In the genomic region with DNA sequence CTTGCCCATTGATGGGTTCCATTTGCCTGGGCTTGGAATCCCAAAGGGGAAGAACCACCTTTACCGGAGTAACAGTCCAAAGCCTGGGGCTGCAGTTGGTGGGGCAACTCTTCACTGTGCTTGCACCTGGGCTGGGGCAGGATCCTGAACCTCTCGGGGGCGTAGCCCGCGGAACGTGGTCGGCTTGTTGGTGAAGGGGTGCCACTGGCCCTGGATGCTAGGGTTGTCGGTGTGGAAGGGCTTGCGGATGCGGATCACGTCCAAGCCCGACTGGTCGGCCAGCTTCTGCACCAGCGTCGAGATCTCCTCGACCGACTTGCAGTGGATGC, we compare ENCODE assay signal across 8 cellular contexts. TPM values are rescaled to one million over a fixed set of nuclear protein-coding genes. Genes with fewer than 3 reads are reported as not detected.
DNase-seq lines count a peak whose midpoint lies in the region; ATAC-seq, FAIRE-seq and TF ChIP-seq lines count a peak whose summit lies in the region.

No MANE protein-coding gene starts in this region.

- H2AFZ ChIP-seq in OCI-LY3 (ENCODE audit: low read depth, low read length) (no peak overlapping the region), endothelial cell of umbilical vein (ENCODE audit: low read depth, low read length) (peak overlapping the region; percentile 95), neuronal stem cell (ENCODE audit: low read length) (peak overlapping the region; percentile 98)

- no peak overlapping the region for H3K4ac ChIP-seq in neuronal stem cell (ENCODE audit: low read length)

- H3K9ac ChIP-seq in OCI-LY3 (ENCODE audit: low read length), result peak overlapping the region; percentile 76
- peak overlapping the region; percentile 53 for H3K9ac ChIP-seq in endothelial cell of umbilical vein (replicated peaks; ENCODE audit: extremely low read depth, insufficient read depth, low read length)
- peak overlapping the region; percentile 98 for H3K9ac ChIP-seq in neuronal stem cell (ENCODE audit: low read depth, low read length, poor library complexity)

- WGBS in neuronal stem cell (ENCODE audit: extremely low coverage in 2 of 2, insufficient read length in 2 of 2, insufficient replicate concordance in 1 of 2), 2 donors, result no CpG with 5 or more reads among the region's 17 CpGs

- no peaks in the 10 kb centered on the region for H3K9me1 ChIP-seq in endothelial cell of umbilical vein (replicated peaks; ENCODE audit: control insufficient read depth, extremely low read depth, insufficient read depth, low read length)

- peaks cover 14% of the 10 kb centered on the region for H3K36me3 ChIP-seq in CD8-positive, alpha-beta T cell (ENCODE audit: insufficient read depth, low read length)
- H3K36me3 ChIP-seq in OCI-LY3 (replicated peaks; ENCODE audit: low read depth, low read length) (peaks cover 19% of the 10 kb centered on the region), endothelial cell of umbilical vein (ENCODE audit: control insufficient read depth in 2 of 2, extremely low read depth in 1 of 2, insufficient read depth in 2 of 2, low read length in 2 of 2) (peaks cover 0 to 17% of the 10 kb centered on the region in 2 experiments), neuronal stem cell (replicated peaks in 1 of 2; ENCODE audit: control insufficient read depth in 2 of 2, insufficient read depth in 2 of 2, low read length in 2 of 2) (peaks cover 36 to 74% of the 10 kb centered on the region in 2 donors)

- H3K4me2 ChIP-seq in OCI-LY3 (ENCODE audit: low read length), result peak overlapping the region; percentile 96
- H3K4me2 ChIP-seq in endothelial cell of umbilical vein (ENCODE audit: insufficient read depth, low read length), result peak overlapping the region; percentile 33
- H3K4me2 ChIP-seq in neuronal stem cell (ENCODE audit: insufficient read depth, low read length, poor library complexity, severe bottlenecking), result peak overlapping the region; percentile 82

- DNase-seq in CD8-positive, alpha-beta T cell, result no peak
- DNase-seq in endothelial cell of umbilical vein (ENCODE audit: low read depth, low spot score) (no peak), neuronal stem cell (ENCODE audit: low spot score) (no peak), T1000 (lab: John Stamatoyannopoulos, UW) (no peak), hepatic stellate cell (ENCODE audit: low spot score) (no peak), ACHN (no peak)

- H3K23ac ChIP-seq in neuronal stem cell (ENCODE audit: low read depth, low read length, poor library complexity), result peak overlapping the region; percentile 97

- peaks cover 46% of the 10 kb centered on the region for H3K4me1 Mint-ChIP-seq in CD8-positive, alpha-beta T cell (ENCODE audit: low read depth)

- no peak for ATAC-seq in CD8-positive, alpha-beta T cell
- no peak for ATAC-seq in HG02571 (IDR thresholded peaks at IDR 0.05; ENCODE audit: unreplicated experiment)

- POLR2A ChIA-PET in CD8-positive, alpha-beta T cell (lab: Charles Lee), result interaction anchor here (4.3 kb wide), 1 partner anchor 10 kb away, joined by 29 read pairs; no protein-coding TSS in a partner anchor
- POLR2A ChIA-PET in endothelial cell of umbilical vein (lab: Charles Lee), result no interaction called here

- peak overlapping the region; percentile 51 for H3K27ac ChIP-seq in CD8-positive, alpha-beta T cell (ENCODE audit: low read depth, low read length)
- H3K27ac ChIP-seq in OCI-LY3 (ENCODE audit: low read length) (no peak overlapping the region), endothelial cell of umbilical vein (ENCODE audit: insufficient read depth, low read depth, low read length) (no peak overlapping the region), neuronal stem cell (replicated peaks; ENCODE audit: low read length) (no peak overlapping the region)

- no peak for FAIRE-seq in endothelial cell of umbilical vein (lab: Jason Lieb, UNC)

- no peaks in the 10 kb centered on the region for H3K9me3 Mint-ChIP-seq in CD8-positive, alpha-beta T cell

- dilution Hi-C loops in endothelial cell of umbilical vein (cut with MboI; ENCODE audit: extremely low pct_ligation_motif_present, low sequenced_read_pairs), result no loop called here

- H4K20me1 ChIP-seq in OCI-LY3 (ENCODE audit: insufficient read depth, low read length) (no peaks in the 10 kb centered on the region), endothelial cell of umbilical vein (replicated peaks; ENCODE audit: control insufficient read depth, extremely low read depth, insufficient read depth, low read length) (no peaks in the 10 kb centered on the region)

- no peaks in the 10 kb centered on the region for H3K9me3 ChIP-seq in CD8-positive, alpha-beta T cell (ENCODE audit: low read length)
- no peaks in the 10 kb centered on the region for H3K9me3 ChIP-seq in OCI-LY3 (ENCODE audit: insufficient read depth, low read length)
- no peaks in the 10 kb centered on the region for H3K9me3 ChIP-seq in endothelial cell of umbilical vein (replicated peaks; ENCODE audit: control insufficient read depth, insufficient read depth, low read length)
- H3K9me3 ChIP-seq in neuronal stem cell (replicated peaks in 1 of 2; ENCODE audit: control insufficient read depth in 2 of 2, insufficient read depth in 1 of 2, low read depth in 1 of 2, low read length in 2 of 2), result peaks cover 0 to 3% of the 10 kb centered on the region in 2 donors

- H3K79me2 ChIP-seq in OCI-LY3 (ENCODE audit: low read length) (peaks cover 57% of the 10 kb centered on the region), endothelial cell of umbilical vein (ENCODE audit: control insufficient read depth, insufficient read depth, low read length) (peaks cover 30% of the 10 kb centered on the region)

- peak overlapping the region; percentile 39 for H3K14ac ChIP-seq in neuronal stem cell (ENCODE audit: low read length)

- H4K8ac ChIP-seq in neuronal stem cell (ENCODE audit: low read depth, low read length), result no peak overlapping the region

- H3K27me3 Mint-ChIP-seq in CD8-positive, alpha-beta T cell (ENCODE audit: low read depth), result no peaks in the 10 kb centered on the region

- peak overlapping the region; percentile 67 for H2AK5ac ChIP-seq in neuronal stem cell (ENCODE audit: low read depth, low read length)

- peaks cover 66% of the 10 kb centered on the region for H3K36me3 Mint-ChIP-seq in CD8-positive, alpha-beta T cell

- no peak overlapping the region for H2BK120ac ChIP-seq in neuronal stem cell (ENCODE audit: low read depth, low read length)

- intact Hi-C loops in CD8-positive, alpha-beta T cell (cut with DNase I, micrococcal nuclease), result loop anchor here (2.0 to 5.0 kb wide), 6 partner anchors 18 to 449 kb away; partner anchors contain the start of genes BTRC (in 1 of the 2), HIF1AN (in 1 of the 2), KAZALD1 (in 1 of the 2) and PDZD7 (in 1 of the 2)
- intact Hi-C loops in endothelial cell of umbilical vein (cut with micrococcal nuclease), result no loop called here

- H3K79me1 ChIP-seq in neuronal stem cell (ENCODE audit: low read depth, low read length), result peaks cover 10% of the 10 kb centered on the region

- peak overlapping the region; percentile 91 for H2BK5ac ChIP-seq in neuronal stem cell (ENCODE audit: low read length)

- no peak for TF ChIP-seq CTCF in CD8-positive, alpha-beta T cell (IDR thresholded peaks at IDR 0.05)
- TF ChIP-seq CTCF in OCI-LY3 (IDR thresholded peaks at IDR 0.05; ENCODE audit: low read depth, low read length) (no peak), endothelial cell of umbilical vein (IDR thresholded peaks at IDR 0.05; ENCODE audit: extremely low read depth in 1 of 2, insufficient read depth in 1 of 2, low read depth in 1 of 2, low read length in 2 of 2) (no peak)

- no peak overlapping the region for H2BK12ac ChIP-seq in neuronal stem cell (ENCODE audit: low read length)

- no peak overlapping the region for H4K91ac ChIP-seq in neuronal stem cell (ENCODE audit: low read depth, low read length, poor library complexity)

- H2BK15ac ChIP-seq in neuronal stem cell (ENCODE audit: low read length), result no peak overlapping the region

- CTCF ChIA-PET in CD8-positive, alpha-beta T cell (lab: Charles Lee), result interaction anchor here (0.6 to 5.9 kb wide), 3 partner anchors 11 to 33 kb away, joined by 3 to 60 read pairs (median 18); partner anchors contain the start of gene LZTS2
- CTCF ChIA-PET in endothelial cell of umbilical vein (lab: Charles Lee), result interaction anchor here (0.7 to 3.8 kb wide), 4 partner anchors 11 to 55 kb away, joined by 3 to 15 read pairs (median 4); partner anchors contain the start of gene SEMA4G

- no peaks in the 10 kb centered on the region for H3K27me3 ChIP-seq in CD8-positive, alpha-beta T cell (ENCODE audit: insufficient read depth, low read length)
- H3K27me3 ChIP-seq in OCI-LY3 (ENCODE audit: low read depth, low read length), result no peaks in the 10 kb centered on the region
- no peaks in the 10 kb centered on the region for H3K27me3 ChIP-seq in endothelial cell of umbilical vein (ENCODE audit: control insufficient read depth in 2 of 2, insufficient read depth in 2 of 2, low read length in 2 of 2)
- H3K27me3 ChIP-seq in neuronal stem cell (ENCODE audit: control insufficient read depth in 3 of 3, insufficient read depth in 3 of 3, low read depth in 1 of 3, low read length in 3 of 3), result no peaks in the 10 kb centered on the region

- H3K4me3 Mint-ChIP-seq in CD8-positive, alpha-beta T cell, result peak overlapping the region; percentile 99

- H3K4me1 ChIP-seq in CD8-positive, alpha-beta T cell (ENCODE audit: insufficient read depth, low read length), result peaks cover 35% of the 10 kb centered on the region
- H3K4me1 ChIP-seq in OCI-LY3 (ENCODE audit: low read length) (peaks cover 18% of the 10 kb centered on the region), endothelial cell of umbilical vein (ENCODE audit: control insufficient read depth, extremely low read depth, insufficient read depth, low read length) (peaks cover 12% of the 10 kb centered on the region), neuronal stem cell (ENCODE audit: control insufficient read depth in 2 of 2, insufficient read depth in 1 of 2, low read depth in 1 of 2, low read length in 2 of 2) (peaks cover 12 to 13% of the 10 kb centered on the region in 2 donors)

- in situ Hi-C loops in ACHN (cut with HindIII; ENCODE audit: low pct_ligation_motif_present, low pct_unique_long_range_greater_than_20kb, low sequenced_read_pairs), result no loop called here

- H3K27ac Mint-ChIP-seq in CD8-positive, alpha-beta T cell, result no peak overlapping the region

- H3K4me3 ChIP-seq in CD8-positive, alpha-beta T cell (ENCODE audit: low read depth, low read length), result peak overlapping the region; percentile 79
- peak overlapping the region; percentile 93 for H3K4me3 ChIP-seq in OCI-LY3 (ENCODE audit: low read length)
- H3K4me3 ChIP-seq in endothelial cell of umbilical vein (replicated peaks in 1 of 3; ENCODE audit: insufficient read depth in 1 of 3, low read depth in 1 of 3, low read length in 3 of 3), result peak overlapping the region; percentile 73 to 98 (median 81)
- peak overlapping the region; percentile 88 to 93 for H3K4me3 ChIP-seq in neuronal stem cell (ENCODE audit: low read length in 2 of 2)

- H3K18ac ChIP-seq in neuronal stem cell (ENCODE audit: low read length), result peak overlapping the region; percentile 87

- no TSS peak for BruUV-seq in endothelial cell of umbilical vein (replicated peaks; lab: Mats Ljungman, UMichigan)

- TF ChIP-seq POLR2A in endothelial cell of umbilical vein (IDR thresholded peaks at IDR 0.05; ENCODE audit: low read depth, low read length), result no peak

RNA-seq across cellular contexts. Expression of gene MRPL43, which starts 0.7 kb away (rescaled TPM):
- total RNA-seq in CD8-positive, alpha-beta T cell, result 10 to 100 TPM; 28.3 to 28.4 TPM
- 75.0 and 77.3 TPM in 2 replicates for total RNA-seq in endothelial cell of umbilical vein
- 144 and 204 TPM in 2 replicates for polyA plus RNA-seq in endothelial cell of umbilical vein
- 101 and 131 TPM in 2 replicates for polyA plus RNA-seq in endothelial cell of umbilical vein (2011; cell fraction: cytosol; rRNA removed)
- polyA plus RNA-seq in endothelial cell of umbilical vein (2011; cell fraction: nucleus; rRNA removed), result 63.5 and 73.0 TPM in 2 replicates
- 95.6 and 111 TPM in 2 replicates for polyA plus RNA-seq in endothelial cell of umbilical vein (2012)
- 35.5 and 39.4 TPM in 2 replicates for polyA minus RNA-seq in endothelial cell of umbilical vein
- polyA minus RNA-seq in endothelial cell of umbilical vein (2011; cell fraction: cytosol; rRNA and poly(A)+ RNA removed), result 61.4 TPM
- polyA minus RNA-seq in endothelial cell of umbilical vein (2011; cell fraction: nucleus; rRNA and poly(A)+ RNA removed), result 12.0 and 28.5 TPM in 2 replicates
- polyA plus RNA-seq in neuronal stem cell (2013, experiment 1 of 2), result 72.6 TPM
- 69.4 TPM for polyA plus RNA-seq in neuronal stem cell (2013, experiment 2 of 2)

RNA-seq across cellular contexts. Expression of gene TWNK, which starts 0.8 kb away (rescaled TPM):
- total RNA-seq in CD8-positive, alpha-beta T cell, result 1 to 10 TPM; 4.6 to 4.7 TPM
- total RNA-seq in endothelial cell of umbilical vein, result 10.9 and 12.3 TPM in 2 replicates
- polyA plus RNA-seq in endothelial cell of umbilical vein, result 4.3 and 5.6 TPM in 2 replicates
- polyA plus RNA-seq in endothelial cell of umbilical vein (2011; cell fraction: cytosol; rRNA removed), result 7.0 and 8.7 TPM in 2 replicates
- 8.0 and 9.7 TPM in 2 replicates for polyA plus RNA-seq in endothelial cell of umbilical vein (2011; cell fraction: nucleus; rRNA removed)
- 12.8 and 12.9 TPM in 2 replicates for polyA plus RNA-seq in endothelial cell of umbilical vein (2012)
- 11.8 and 13.0 TPM in 2 replicates for polyA minus RNA-seq in endothelial cell of umbilical vein
- polyA minus RNA-seq in endothelial cell of umbilical vein (2011; cell fraction: cytosol; rRNA and poly(A)+ RNA removed), result 14.4 TPM
- 5.4 and 5.8 TPM in 2 replicates for polyA minus RNA-seq in endothelial cell of umbilical vein (2011; cell fraction: nucleus; rRNA and poly(A)+ RNA removed)
- 7.5 TPM for polyA plus RNA-seq in neuronal stem cell (2013, experiment 1 of 2)
- 7.0 TPM for polyA plus RNA-seq in neuronal stem cell (2013, experiment 2 of 2)

RNA-seq across cellular contexts. Expression of gene LZTS2, which starts 13.0 kb away (rescaled TPM):
- 10 to 100 TPM in 1 of 2 experiments, 1 to 10 TPM in 1; 9.2 to 10.5 TPM for total RNA-seq in CD8-positive, alpha-beta T cell
- total RNA-seq in endothelial cell of umbilical vein, result 63.7 and 70.8 TPM in 2 replicates
- polyA plus RNA-seq in endothelial cell of umbilical vein, result 79.5 and 93.2 TPM in 2 replicates
- 47.6 and 58.9 TPM in 2 replicates for polyA plus RNA-seq in endothelial cell of umbilical vein (2011; cell fraction: cytosol; rRNA removed)
- 72.5 and 108 TPM in 2 replicates for polyA plus RNA-seq in endothelial cell of umbilical vein (2011; cell fraction: nucleus; rRNA removed)
- 36.0 and 47.0 TPM in 2 replicates for polyA plus RNA-seq in endothelial cell of umbilical vein (2012)
- polyA minus RNA-seq in endothelial cell of umbilical vein, result 32.0 and 39.4 TPM in 2 replicates
- 16.4 TPM for polyA minus RNA-seq in endothelial cell of umbilical vein (2011; cell fraction: cytosol; rRNA and poly(A)+ RNA removed)
- polyA minus RNA-seq in endothelial cell of umbilical vein (2011; cell fraction: nucleus; rRNA and poly(A)+ RNA removed), result 16.7 and 31.8 TPM in 2 replicates
- 75.1 TPM for polyA plus RNA-seq in neuronal stem cell (2013, experiment 1 of 2)
- 76.2 TPM for polyA plus RNA-seq in neuronal stem cell (2013, experiment 2 of 2)

RNA-seq across cellular contexts. Expression of gene SEMA4G, which starts 17.3 kb away (rescaled TPM):
- total RNA-seq in CD8-positive, alpha-beta T cell, result under 1 TPM; 0.35 to 0.61 TPM
- total RNA-seq in endothelial cell of umbilical vein, result 6.0 and 6.7 TPM in 2 replicates
- 10.4 and 12.7 TPM in 2 replicates for polyA plus RNA-seq in endothelial cell of umbilical vein
- 6.3 and 7.4 TPM in 2 replicates for polyA plus RNA-seq in endothelial cell of umbilical vein (2011; cell fraction: cytosol; rRNA removed)
- 14.1 and 17.7 TPM in 2 replicates for polyA plus RNA-seq in endothelial cell of umbilical vein (2011; cell fraction: nucleus; rRNA removed)
- polyA plus RNA-seq in endothelial cell of umbilical vein (2012), result 10.0 and 13.9 TPM in 2 replicates
- 8.7 and 11.6 TPM in 2 replicates for polyA minus RNA-seq in endothelial cell of umbilical vein
- polyA minus RNA-seq in endothelial cell of umbilical vein (2011; cell fraction: cytosol; rRNA and poly(A)+ RNA removed), result not detected
- polyA minus RNA-seq in endothelial cell of umbilical vein (2011; cell fraction: nucleus; rRNA and poly(A)+ RNA removed), result 5.8 and 7.4 TPM in 2 replicates
- polyA plus RNA-seq in neuronal stem cell (2013, experiment 1 of 2), result 8.9 TPM
- 9.1 TPM for polyA plus RNA-seq in neuronal stem cell (2013, experiment 2 of 2)

RNA-seq across cellular contexts. Expression of gene PDZD7, which starts 44.3 kb away (rescaled TPM):
- 1 to 10 TPM in 1 of 2 experiments, under 1 TPM in 1; 0.95 to 1.7 TPM for total RNA-seq in CD8-positive, alpha-beta T cell
- 0.55 and 1.6 TPM in 2 replicates for total RNA-seq in endothelial cell of umbilical vein
- 0.41 and 0.92 TPM in 2 replicates for polyA plus RNA-seq in endothelial cell of umbilical vein
- polyA plus RNA-seq in endothelial cell of umbilical vein (2011; cell fraction: cytosol; rRNA removed), result 0.36 and 0.69 TPM in 2 replicates
- 1.3 and 1.7 TPM in 2 replicates for polyA plus RNA-seq in endothelial cell of umbilical vein (2011; cell fraction: nucleus; rRNA removed)
- polyA plus RNA-seq in endothelial cell of umbilical vein (2012), result 1.0 and 2.6 TPM in 2 replicates
- polyA minus RNA-seq in endothelial cell of umbilical vein, result 0.22 and 0.45 TPM in 2 replicates
- 0.72 TPM for polyA minus RNA-seq in endothelial cell of umbilical vein (2011; cell fraction: cytosol; rRNA and poly(A)+ RNA removed)
- 0.14 TPM in 1 of 2 replicates, not detected in the other for polyA minus RNA-seq in endothelial cell of umbilical vein (2011; cell fraction: nucleus; rRNA and poly(A)+ RNA removed)
- 0.29 TPM for polyA plus RNA-seq in neuronal stem cell (2013, experiment 1 of 2)
- polyA plus RNA-seq in neuronal stem cell (2013, experiment 2 of 2), result 0.33 TPM

Comparison
In these comparisons a context has a peak if more than half of its experiments do, and no peak if none do; other contexts are left out.
1. H3K4me2 ChIP-seq: peak in every context shown above with its lines; median percentile 96 in OCI-LY3; 82 in neuronal stem cell; 33 in endothelial cell of umbilical vein.